1 cellular context compared by ENCODE assay signal in the genomic region with DNA sequence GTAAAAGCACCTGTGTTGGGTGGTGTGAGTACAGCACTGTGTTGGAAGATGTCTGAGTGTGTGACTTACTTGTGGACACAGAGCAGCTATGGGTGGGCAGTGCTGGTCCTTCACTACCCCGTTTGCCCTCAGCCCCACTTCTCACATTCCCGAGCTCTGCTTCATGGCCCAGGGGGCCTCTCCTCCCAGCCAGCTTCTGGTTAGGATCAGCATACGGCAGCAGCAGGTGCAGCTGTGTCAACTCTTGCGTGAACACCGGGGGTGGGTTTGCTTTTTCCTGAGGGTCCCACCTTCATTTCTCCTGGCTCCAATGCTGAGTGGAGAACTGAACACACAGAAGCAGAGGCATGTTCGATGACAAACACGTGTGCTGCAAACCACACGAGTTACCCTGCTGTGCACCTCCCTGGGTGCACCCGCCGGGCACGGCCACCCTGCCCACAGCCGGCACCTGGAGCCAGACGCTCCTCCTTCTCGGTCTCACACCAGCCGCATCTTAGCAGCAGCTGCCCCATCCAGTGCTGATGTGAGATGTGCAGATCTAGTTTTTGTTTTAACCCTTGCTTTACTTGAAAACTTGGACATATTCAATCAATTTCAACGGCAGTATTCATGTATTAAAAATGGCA.
TF ChIP-seq lines count a peak whose summit lies in the region.

No MANE protein-coding gene starts in this region.

TF ChIP-seq in SK-N-SH, 30 proteins besides CTCF, POLR2A, EP300 and RAD21 (continued from another document):
- TF ChIP-seq RXRA (IDR thresholded peaks at IDR 0.05; ENCODE audit: borderline replicate concordance, low read depth) = no peak
- TF ChIP-seq GATA2 (CRISPR knock-in tag; IDR thresholded peaks at IDR 0.05) = no peak
- no peak for TF ChIP-seq ELF1 (IDR thresholded peaks at IDR 0.05)
- TF ChIP-seq FOXJ3 (CRISPR knock-in tag; IDR thresholded peaks at IDR 0.05) = no peak
- no peak for TF ChIP-seq PBX3 (IDR thresholded peaks at IDR 0.05)
- no peak for TF ChIP-seq TEAD4 (IDR thresholded peaks at IDR 0.05; ENCODE audit: borderline replicate concordance, insufficient read depth)
